8 cellular contexts compared by ENCODE assay signal in the genomic region with DNA sequence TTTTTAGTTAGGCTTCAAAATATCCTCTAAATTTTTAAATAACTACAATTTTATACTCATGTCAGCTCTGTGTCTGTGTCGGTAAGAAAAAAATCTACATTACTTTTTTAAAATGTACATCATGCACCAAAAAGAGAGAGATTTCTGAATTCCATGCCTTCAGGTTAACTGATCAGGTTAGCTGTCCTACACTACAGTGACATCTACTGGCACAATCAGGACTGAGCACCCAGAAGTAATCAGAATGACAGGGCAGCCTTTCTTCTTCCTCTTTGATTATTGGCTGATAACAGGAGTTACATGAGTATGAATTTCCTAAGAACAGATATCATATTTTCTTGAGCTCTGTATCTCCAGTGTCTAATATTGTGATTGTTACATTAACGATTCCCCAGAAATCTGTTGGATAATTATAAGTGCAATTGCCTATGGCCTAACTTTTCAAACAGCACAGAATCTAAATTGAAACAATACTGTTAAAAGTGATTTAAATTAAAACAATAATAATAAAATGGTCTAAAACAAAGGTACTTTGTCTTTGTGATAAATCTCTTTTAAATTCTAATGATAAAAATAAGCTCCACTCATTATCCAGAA.
DNase-seq lines count a peak whose midpoint lies in the region; ATAC-seq lines count a peak whose summit lies in the region.

No MANE protein-coding gene starts in this region.

- H3K4me3 ChIP-seq in effector memory CD4-positive, alpha-beta T cell (ENCODE audit: insufficient read depth, low read depth, low read length, poor library complexity, severe bottlenecking), result no peak overlapping the region

- no peaks in the 10 kb centered on the region for H3K4me1 ChIP-seq in effector memory CD4-positive, alpha-beta T cell (ENCODE audit: control insufficient read depth, insufficient read depth, low read length, poor library complexity, severe bottlenecking)

- peaks cover 5% of the 10 kb centered on the region for H3K4me1 Mint-ChIP-seq in activated T-cell treated with anti-CD3 and anti-CD28 coated beads, Interleukin-2, amount 50 U/mL, for 24 hours (ENCODE audit: low read depth)

- no peaks in the 10 kb centered on the region for H3K36me3 Mint-ChIP-seq in activated T-cell treated with anti-CD3 and anti-CD28 coated beads, Interleukin-2, amount 50 U/mL, for 24 hours (ENCODE audit: low read depth)

- H3K36me3 ChIP-seq in effector memory CD4-positive, alpha-beta T cell (ENCODE audit: control insufficient read depth, insufficient read depth, low read length), result no peaks in the 10 kb centered on the region

- DNase-seq in activated T-cell treated with anti-CD3 and anti-CD28 coated beads for 24 hours (ENCODE audit: low read depth) (peak; percentile 46), NCI-H446 (lab: John Stamatoyannopoulos, UW) (peak; percentile 33 to 67), midbrain (lab: John Stamatoyannopoulos, UW) (peak; percentile 53)
- DNase-seq in activated T-cell treated with anti-CD3 and anti-CD28 coated beads, Interleukin-2, amount 50 U/mL, for 24 hours, result no peak
- peak; percentile 68 for DNase-seq in activated CD4-positive, alpha-beta T cell treated with anti-CD3 and anti-CD28 coated beads for 48 hours
- DNase-seq in effector memory CD4-positive, alpha-beta T cell, result peak; percentile 2 to 27 (median 7)
- DNase-seq in stimulated activated naive CD8-positive, alpha-beta T cell treated with anti-CD3 and anti-CD28 coated beads, Interleukin-15, Interleukin-2, amounts not matched to agents 100 U/mL and 50 U/mL, for 24 hours, result peak; percentile 57

- H3K9me3 ChIP-seq in effector memory CD4-positive, alpha-beta T cell (ENCODE audit: control insufficient read depth, low read length), result no peaks in the 10 kb centered on the region

- no peak overlapping the region for H3K4me3 Mint-ChIP-seq in activated T-cell treated with anti-CD3 and anti-CD28 coated beads, Interleukin-2, amount 50 U/mL, for 24 hours

- no peaks in the 10 kb centered on the region for H3K9me3 Mint-ChIP-seq in activated T-cell treated with anti-CD3 and anti-CD28 coated beads, Interleukin-2, amount 50 U/mL, for 24 hours

- no peaks in the 10 kb centered on the region for H3K27me3 ChIP-seq in effector memory CD4-positive, alpha-beta T cell (replicated peaks; ENCODE audit: control insufficient read depth, insufficient read depth, low read length, poor library complexity, severe bottlenecking)

- peak; percentile 74 for ATAC-seq in HG03135 (IDR thresholded peaks at IDR 0.05; ENCODE audit: unreplicated experiment)
- peak; percentile 95 for ATAC-seq in stimulated activated naive CD8-positive, alpha-beta T cell treated with anti-CD3 and anti-CD28 coated beads, Interleukin-15, Interleukin-2, amounts not matched to agents 100 U/mL and 50 U/mL, for 24 hours

- H3K27ac Mint-ChIP-seq in activated T-cell treated with anti-CD3 and anti-CD28 coated beads, Interleukin-2, amount 50 U/mL, for 24 hours, result no peak overlapping the region

- no peak overlapping the region for H3K27ac ChIP-seq in effector memory CD4-positive, alpha-beta T cell (ENCODE audit: insufficient read depth, low read length, poor library complexity, severe bottlenecking)

- H3K27me3 Mint-ChIP-seq in activated T-cell treated with anti-CD3 and anti-CD28 coated beads, Interleukin-2, amount 50 U/mL, for 24 hours, result no peaks in the 10 kb centered on the region
